In genomic region chr1:1019122-1019999, GRCh38 we compare ENCODE assay signal across 8 cellular contexts. TPM values are rescaled to one million over a fixed set of nuclear protein-coding genes. Genes with fewer than 3 reads are reported as not detected.
DNase-seq lines count a peak whose midpoint lies in the region; ATAC-seq and TF ChIP-seq lines count a peak whose summit lies in the region.

No MANE protein-coding gene starts in this region.

- no peaks in the 10 kb centered on the region for H3K9me2 ChIP-seq in SU-DHL-6 (replicated peaks; ENCODE audit: insufficient read depth, low read length)

- no peak overlapping the region for H3K56ac ChIP-seq in IMR-90 (ENCODE audit: extremely low read depth, insufficient read depth, low read length)

- H2AK9ac ChIP-seq in IMR-90 (replicated peaks; ENCODE audit: low read depth, low read length, poor library complexity) = peak overlapping the region; percentile 90

- dilution Hi-C loops in IMR-90 (cut with HindIII; ENCODE audit: low sequenced_read_pairs, unreplicated experiment) = no loop called here

- WGBS in IMR-90 (ENCODE audit: extremely low coverage in 2 of 2, insufficient read length in 1 of 2), 2 experiments = 8% methylated on average over 29 of the region's 91 CpGs; no CpG with 5 or more reads in 1 of the 2 experiments
- 4% methylated on average over 48 to 56 of the region's 91 CpGs for WGBS in heart right ventricle, 2 donors
- 1 to 2% methylated on average over 25 to 87 of the region's 91 CpGs for WGBS in aorta, 2 donors

- peak overlapping the region; percentile 92 for H2BK5ac ChIP-seq in IMR-90 (ENCODE audit: low read depth, low read length, poor library complexity, severe bottlenecking)

- H2BK120ac ChIP-seq in IMR-90 (ENCODE audit: low read depth, low read length) = peak overlapping the region; percentile 48; the same call in 1 of the 2 replicates

- no peak overlapping the region; the same call in 1 of the 2 replicates for H3K18ac ChIP-seq in IMR-90 (ENCODE audit: low read depth, low read length)

- H3K14ac ChIP-seq in IMR-90 (replicated peaks; ENCODE audit: low read depth, low read length) = no peak overlapping the region; the same call in 1 of the 2 replicates

- TF ChIP-seq POLR2A in IMR-90 (IDR thresholded peaks at IDR 0.05; ENCODE audit: low read depth, low read length) = no peak; the same call in 1 of the 2 replicates

- CTCF ChIA-PET in IMR-90 (lab: Yijun Ruan, JAX) = interaction anchor here (1.0 to 1.4 kb wide), 3 partner anchors 17 to 35 kb away, joined by 3 to 4 read pairs (median 4); no protein-coding TSS in a partner anchor

- H4K8ac ChIP-seq in IMR-90 (ENCODE audit: low read depth in 2 of 2, low read length in 2 of 2) = peak overlapping the region in 1 of 2 experiments; percentile 84; a peak in 2 of 4 replicates

- no peak overlapping the region for H2BK15ac ChIP-seq in IMR-90 (ENCODE audit: low read depth, low read length)

- H2AK5ac ChIP-seq in IMR-90 (ENCODE audit: low read depth, low read length) = no peak overlapping the region; the same call in 1 of the 2 replicates

- H3K27me3 ChIP-seq in IMR-90 (ENCODE audit: control insufficient read depth, insufficient read depth, low read length) = no peaks in the 10 kb centered on the region
- H3K27me3 ChIP-seq in SU-DHL-6 (ENCODE audit: low read length) = no peaks in the 10 kb centered on the region
- H3K27me3 ChIP-seq in heart right ventricle = peaks cover 0 to 39% (median 0%) of the 10 kb centered on the region in 7 donors
- no peaks in the 10 kb centered on the region for H3K27me3 ChIP-seq in rectal smooth muscle tissue (ENCODE audit: control insufficient read depth, insufficient read depth, low read length)
- no peaks in the 10 kb centered on the region for H3K27me3 ChIP-seq in aorta (ENCODE audit: control insufficient read depth in 1 of 2, insufficient read depth in 2 of 2, low read length in 1 of 2)

- H3K36me3 ChIP-seq in IMR-90 (ENCODE audit: control insufficient read depth, insufficient read depth, low read length) = peaks cover 15% of the 10 kb centered on the region
- H3K36me3 ChIP-seq in SU-DHL-6 (ENCODE audit: low read length) = no peaks in the 10 kb centered on the region
- peaks cover 0 to 3% (median 0%) of the 10 kb centered on the region in 9 donors for H3K36me3 ChIP-seq in heart right ventricle
- no peaks in the 10 kb centered on the region for H3K36me3 ChIP-seq in rectal smooth muscle tissue (ENCODE audit: control insufficient read depth, insufficient read depth, low read length)
- H3K36me3 ChIP-seq in aorta (ENCODE audit: control insufficient read depth in 1 of 2, insufficient read depth in 2 of 2, low read length in 1 of 2) = no peaks in the 10 kb centered on the region

- TF ChIP-seq CTCF in IMR-90 (conservative IDR thresholded peaks at IDR 0.05; ENCODE audit: low read depth, low read length) (peak; percentile 52), SU-DHL-6 (IDR thresholded peaks at IDR 0.05; ENCODE audit: insufficient read depth, low read length, poor library complexity, severe bottlenecking) (no peak), heart right ventricle (IDR thresholded peaks at IDR 0.05) (peak; percentile 46 to 72 (median 57))

- peak overlapping the region; percentile 12; the same call in 1 of the 2 replicates for H4K91ac ChIP-seq in IMR-90 (ENCODE audit: insufficient read depth, low read depth, low read length)

- H2AFZ ChIP-seq in IMR-90 (replicated peaks; ENCODE audit: low read length, poor library complexity) (peak overlapping the region; percentile 97), SU-DHL-6 (ENCODE audit: low read depth, low read length, severe bottlenecking) (no peak overlapping the region)

- H3K79me2 ChIP-seq in SU-DHL-6 (ENCODE audit: insufficient read depth, low read length) = no peaks in the 10 kb centered on the region

- no peaks in the 10 kb centered on the region for H3K9me3 ChIP-seq in IMR-90 (ENCODE audit: control insufficient read depth, insufficient read depth, low read length)
- no peaks in the 10 kb centered on the region for H3K9me3 ChIP-seq in SU-DHL-6 (ENCODE audit: insufficient read depth, low read length)
- H3K9me3 ChIP-seq in heart right ventricle = no peaks in the 10 kb centered on the region
- no peaks in the 10 kb centered on the region for H3K9me3 ChIP-seq in aorta (ENCODE audit: control insufficient read depth, low read length)

- H3K4me3 ChIP-seq in IMR-90 (ENCODE audit: insufficient read depth, low read depth, low read length) (peak overlapping the region; percentile 63), SU-DHL-6 (ENCODE audit: insufficient read depth, low read length, poor library complexity, severe bottlenecking) (peak overlapping the region; percentile 52), heart right ventricle (peak overlapping the region in 9 of 10 donors; percentile 67 to 95 (median 78)), rectal smooth muscle tissue (ENCODE audit: low read length) (peak overlapping the region; percentile 52), aorta (ENCODE audit: low read length in 2 of 2) (peak overlapping the region; percentile 75 to 88)

- H2BK20ac ChIP-seq in IMR-90 (ENCODE audit: low read depth, low read length) = no peak overlapping the region

- H3K4me2 ChIP-seq in IMR-90 (ENCODE audit: low read depth, low read length) (peak overlapping the region; percentile 24; the same call in 1 of the 2 replicates), SU-DHL-6 (ENCODE audit: low read depth, low read length, poor library complexity, severe bottlenecking) (peak overlapping the region; percentile 40)

- no TSS peak for BruUV-seq in IMR-90 (replicated peaks; lab: Mats Ljungman, UMichigan)

- H3K4me1 ChIP-seq in IMR-90 (ENCODE audit: control insufficient read depth, insufficient read depth, low read length) (peaks cover 15% of the 10 kb centered on the region), heart right ventricle (peaks cover 18 to 56% (median 29%) of the 10 kb centered on the region in 9 donors), rectal smooth muscle tissue (ENCODE audit: control insufficient read depth, insufficient read depth, low read length) (no peaks in the 10 kb centered on the region), aorta (ENCODE audit: control insufficient read depth in 1 of 2, insufficient read depth in 2 of 2, low read length in 2 of 2) (no peaks in the 10 kb centered on the region)

- H3K23ac ChIP-seq in IMR-90 (ENCODE audit: low read depth, low read length) = no peak overlapping the region; the same call in 1 of the 2 replicates

- H3K9ac ChIP-seq in IMR-90 (ENCODE audit: low read depth, low read length) (no peak overlapping the region; the same call in 1 of the 2 replicates), SU-DHL-6 (ENCODE audit: low read length) (no peak overlapping the region), rectal smooth muscle tissue (ENCODE audit: low read length) (no peak overlapping the region)

- TF ChIP-seq RAD21 in IMR-90 (IDR thresholded peaks at IDR 0.05; ENCODE audit: low read length) = no peak

- in situ Hi-C loops in IMR-90 (cut with MboI; ENCODE audit: low sequenced_read_pairs) = no loop called here

- intact Hi-C loops in IMR-90 (cut with micrococcal nuclease) (no loop called here), heart right ventricle (cut with DNase I) (loop anchor here in 2 of 10 donors (5.0 to 10.0 kb wide), 3 partner anchors 43 to 98 kb away; partner anchors contain the start of gene C1orf159 (in 1 of the 2)), aorta (cut with DNase I) (no loop called here)

- POLR2A ChIA-PET in IMR-90 (lab: Charles Lee; ENCODE audit: unreplicated experiment) = interaction anchor here (0.6 kb wide), 1 partner anchor 254 kb away, joined by 6 read pairs; the partner anchor contains the start of gene UBE2J2

- H4K20me1 ChIP-seq in IMR-90 (ENCODE audit: insufficient read depth, low read length) (peaks cover 25% of the 10 kb centered on the region), SU-DHL-6 (ENCODE audit: low read depth, low read length) (no peaks in the 10 kb centered on the region)

- H3K4ac ChIP-seq in IMR-90 (ENCODE audit: low read depth, low read length) = no peak overlapping the region

- H3F3A ChIP-seq in SU-DHL-6 (ENCODE audit: insufficient read depth) = no peaks in the 10 kb centered on the region

- H3K79me1 ChIP-seq in IMR-90 (ENCODE audit: low read depth in 1 of 2, low read length in 2 of 2) = peaks cover 14 to 36% of the 10 kb centered on the region in 2 experiments; a peak in 3 of 4 replicates

- H3K27ac ChIP-seq in IMR-90 (ENCODE audit: insufficient read depth, low read length) = peak overlapping the region; percentile 93
- H3K27ac ChIP-seq in SU-DHL-6 (ENCODE audit: low read depth, low read length) = no peak overlapping the region
- H3K27ac ChIP-seq in heart right ventricle = peak overlapping the region; percentile 70 to 98 (median 96)
- peak overlapping the region; percentile 58 for H3K27ac ChIP-seq in rectal smooth muscle tissue (ENCODE audit: low read depth, low read length)
- H3K27ac ChIP-seq in aorta (ENCODE audit: low read depth in 1 of 2, low read length in 2 of 2) = peak overlapping the region in 1 of 2 donors; percentile 24

- H4K5ac ChIP-seq in IMR-90 (ENCODE audit: low read depth, low read length) = no peak overlapping the region

- ATAC-seq in GM21529 (IDR thresholded peaks at IDR 0.05; ENCODE audit: unreplicated experiment) (peak; percentile 58), IMR-90 (ENCODE audit: low read depth) (peak; percentile 89), heart right ventricle (peak; percentile 69 to 94 (median 86)), aorta (ENCODE audit: low FRiP score) (peak; percentile 93)

- peaks cover 2% of the 10 kb centered on the region; the same call in 1 of the 2 replicates for H3K9me1 ChIP-seq in IMR-90 (ENCODE audit: insufficient read depth, low read length)

- DNase-seq in ELF-1 (ENCODE audit: low read depth, low spot score) = peak; percentile 61
- DNase-seq in IMR-90 = peak; percentile 75
- DNase-seq in activated naive CD8-positive, alpha-beta T cell treated with anti-CD3 and anti-CD28 coated beads, Interleukin-2, amount 50 U/mL, for 16 hours (ENCODE audit: low read depth, low spot score) = peak; percentile 62
- DNase-seq in heart right ventricle = peak; percentile 78 to 88
- peak; percentile 87 to 92 for DNase-seq in aorta

RNA-seq across cellular contexts. Expression of gene AGRN, which starts 0.6 kb away (rescaled TPM):
- 8.1 and 11.4 TPM in 2 replicates for total RNA-seq in IMR-90 (2012; rRNA removed)
- polyA plus RNA-seq in IMR-90 (2012; rRNA removed) = 115 and 124 TPM in 2 replicates
- 128 and 199 TPM in 2 replicates for polyA plus RNA-seq in IMR-90 (2012; cell fraction: cytosol; rRNA removed)
- 291 and 688 TPM in 2 replicates for polyA plus RNA-seq in IMR-90 (2012; cell fraction: nucleus; rRNA removed; ENCODE audit: low replicate concordance)
- 10 to 100 TPM; 12.7 to 33.9 (median 18.3) TPM for total RNA-seq in heart right ventricle
- polyA plus RNA-seq in heart right ventricle = 10 to 100 TPM; 11.5 to 30.7 TPM
- 10 to 100 TPM; 25.1 to 38.6 TPM for total RNA-seq in aorta
- 10 to 100 TPM in 1 of 2 donors, 1 to 10 TPM in 1; 4.3 to 20.1 TPM for polyA plus RNA-seq in aorta

RNA-seq across cellular contexts. Expression of gene ISG15, which starts 6.1 kb away (rescaled TPM):
- total RNA-seq in IMR-90 (2012; rRNA removed) (92.2 and 105 TPM in 2 replicates), heart right ventricle (100 to 1,000 TPM in 1 of 10 donors, 10 to 100 TPM in 8, 1 to 10 TPM in 1; 9.8 to 169 (median 20.9) TPM), aorta (10 to 100 TPM; 34.4 to 40.8 TPM)
- polyA plus RNA-seq in IMR-90 (2012; rRNA removed) (99.1 and 138 TPM in 2 replicates), heart right ventricle (100 to 1,000 TPM in 1 of 2 donors, 10 to 100 TPM in 1; 51.7 to 186 TPM), aorta (100 to 1,000 TPM in 1 of 2 donors, 10 to 100 TPM in 1; 79.5 to 104 TPM)
- 153 and 262 TPM in 2 replicates for polyA plus RNA-seq in IMR-90 (2012; cell fraction: cytosol; rRNA removed)
- 50.0 and 115 TPM in 2 replicates for polyA plus RNA-seq in IMR-90 (2012; cell fraction: nucleus; rRNA removed; ENCODE audit: low replicate concordance)

RNA-seq across cellular contexts. Expression of gene HES4, which starts 19.5 kb away (rescaled TPM):
- total RNA-seq in IMR-90 (2012; rRNA removed) = 1.4 and 3.1 TPM in 2 replicates
- 11.7 and 18.9 TPM in 2 replicates for polyA plus RNA-seq in IMR-90 (2012; rRNA removed)
- polyA plus RNA-seq in IMR-90 (2012; cell fraction: cytosol; rRNA removed) = 21.4 and 27.9 TPM in 2 replicates
- 217 and 369 TPM in 2 replicates for polyA plus RNA-seq in IMR-90 (2012; cell fraction: nucleus; rRNA removed; ENCODE audit: low replicate concordance)
- 10 to 100 TPM; 28.5 to 78.1 (median 41.6) TPM for total RNA-seq in heart right ventricle
- 10 to 100 TPM; 49.2 to 49.8 TPM for polyA plus RNA-seq in heart right ventricle
- total RNA-seq in aorta = 10 to 100 TPM; 31.3 to 47.5 TPM
- polyA plus RNA-seq in aorta = 10 to 100 TPM in 1 of 2 donors, 1 to 10 TPM in 1; 3.6 to 82.3 TPM

RNA-seq across cellular contexts. Expression of gene PERM1, which starts 37.5 kb away (rescaled TPM):
- total RNA-seq in IMR-90 (2012; rRNA removed) = not detected in 2 replicates
- not detected in 2 replicates for polyA plus RNA-seq in IMR-90 (2012; rRNA removed)
- not detected in 2 replicates for polyA plus RNA-seq in IMR-90 (2012; cell fraction: cytosol; rRNA removed)
- polyA plus RNA-seq in IMR-90 (2012; cell fraction: nucleus; rRNA removed; ENCODE audit: low replicate concordance) = 0.02 and 0.03 TPM in 2 replicates
- total RNA-seq in heart right ventricle = 100 to 1,000 TPM in 8 of 10 donors, 10 to 100 TPM in 2; 66.2 to 238 (median 122) TPM
- polyA plus RNA-seq in heart right ventricle = 100 to 1,000 TPM in 1 of 2 donors, 10 to 100 TPM in 1; 55.1 to 513 TPM
- total RNA-seq in aorta = under 1 TPM; 0.42 to 0.49 TPM
- 1 to 10 TPM in 1 of 2 donors, under 1 TPM in 1; 0.50 to 1.5 TPM for polyA plus RNA-seq in aorta

RNA-seq across cellular contexts. Expression of gene PLEKHN1, which starts 53.1 kb away (rescaled TPM):
- 0.28 and 0.54 TPM in 2 replicates for total RNA-seq in IMR-90 (2012; rRNA removed)
- polyA plus RNA-seq in IMR-90 (2012; rRNA removed) = 2.1 and 2.3 TPM in 2 replicates
- 0.66 and 1.7 TPM in 2 replicates for polyA plus RNA-seq in IMR-90 (2012; cell fraction: cytosol; rRNA removed)
- polyA plus RNA-seq in IMR-90 (2012; cell fraction: nucleus; rRNA removed; ENCODE audit: low replicate concordance) = 8.1 and 24.8 TPM in 2 replicates
- total RNA-seq in heart right ventricle = under 1 TPM in 2 of 10 donors, not detected in 8; 0.13 to 0.30 TPM
- under 1 TPM; 0.28 to 0.37 TPM for polyA plus RNA-seq in heart right ventricle
- total RNA-seq in aorta = 1 to 10 TPM in 1 of 2 donors, under 1 TPM in 1; 0.52 to 1.2 TPM
- under 1 TPM; 0.13 to 0.61 TPM for polyA plus RNA-seq in aorta
